Comparison of ENCODE assay signal across 8 cellular contexts in the genomic region with DNA sequence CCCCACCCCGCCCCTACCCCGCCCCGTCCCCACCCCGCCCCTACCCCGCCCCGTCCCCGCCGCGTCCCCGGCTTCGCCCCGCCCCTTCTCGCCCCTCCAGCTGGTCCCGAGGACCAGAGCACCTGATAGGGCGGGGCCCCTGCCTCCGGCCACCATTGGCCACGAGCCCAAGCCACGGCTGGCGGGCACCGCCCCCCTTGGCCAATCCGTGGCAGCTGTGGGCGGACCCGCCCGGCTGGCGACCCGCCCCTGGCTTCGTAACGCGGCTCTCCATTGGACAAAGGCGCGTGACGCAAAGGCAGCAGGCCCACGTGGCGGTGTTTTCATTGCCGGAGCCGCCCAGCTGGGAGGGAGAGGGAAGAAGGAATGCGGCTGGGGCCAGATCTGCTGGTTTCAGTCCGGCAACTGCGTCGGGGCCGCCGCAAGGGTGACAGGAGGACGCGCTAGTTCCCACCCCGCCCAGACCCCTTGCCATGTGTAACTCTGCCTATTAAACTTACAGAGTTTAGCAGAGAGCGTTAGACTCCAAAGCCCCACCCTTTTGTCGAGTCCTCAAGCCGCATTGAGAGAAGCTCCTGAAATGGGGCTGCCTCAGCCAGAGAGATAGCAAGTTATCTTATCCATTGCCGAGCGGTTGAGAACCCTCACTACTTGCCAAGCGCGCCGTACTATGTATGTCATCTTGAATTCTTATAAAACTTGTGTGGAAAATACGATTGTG. TPM values are rescaled to one million over a fixed set of nuclear protein-coding genes. Genes with fewer than 3 reads are reported as not detected.
A peak's percentile ranks its signal among the peaks of the same experiment; 100 is the strongest.
DNase-seq lines count a peak whose midpoint lies in the region; ATAC-seq and TF ChIP-seq lines count a peak whose summit lies in the region.

No MANE protein-coding gene starts in this region.

- peak; percentile 99 for DNase-seq in Daoy (ENCODE audit: low read depth)
- DNase-seq in GM23338 (ENCODE audit: low spot score), result peak; percentile 99
- peak; percentile 95 for DNase-seq in LHCN-M2 (ENCODE audit: low read depth)
- DNase-seq in RPMI8226, result peak; percentile 99
- DNase-seq in activated effector memory CD4-positive, alpha-beta T cell treated with Interleukin-2 at 50 U/mL for 16 hours, result peak; percentile 99
- peak; percentile 98 for DNase-seq in fibroblast of the aortic adventitia (ENCODE audit: low read depth)
- DNase-seq in stimulated activated naive CD8-positive, alpha-beta T cell treated with anti-CD3 and anti-CD28 coated beads, Interleukin-15, Interleukin-2, amounts not matched to agents 100 U/mL and 50 U/mL, for 24 hours, result peak; percentile 98

- peak overlapping the region; percentile 88 for H3K4me2 ChIP-seq in GM23338

- H3K36me3 ChIP-seq in GM23338 (ENCODE audit: insufficient read depth), result no peaks in the 10 kb centered on the region

- H3K27me3 ChIP-seq in GM23338 (ENCODE audit: insufficient read depth), result peaks cover 7% of the 10 kb centered on the region; the same call in 1 of the 2 replicates

- H3K27me3 Mint-ChIP-seq in GM23338 (ENCODE audit: insufficient read depth, low read depth, poor library complexity) (peaks cover 8% of the 10 kb centered on the region), nephron (ENCODE audit: low read depth) (peaks cover 4% of the 10 kb centered on the region)

- H3K4me3 Mint-ChIP-seq in GM23338 (peak overlapping the region; percentile 79), nephron (peak overlapping the region; percentile 82 to 88 (median 85))

- no peaks in the 10 kb centered on the region for H4K20me1 ChIP-seq in GM23338 (replicated peaks; ENCODE audit: insufficient read depth)

- H3K4me1 ChIP-seq in GM23338 (ENCODE audit: insufficient read depth), result peaks cover 53% of the 10 kb centered on the region

- no peaks in the 10 kb centered on the region for H3K79me2 ChIP-seq in GM23338 (replicated peaks; ENCODE audit: insufficient read depth)

- peak; percentile 84 for ATAC-seq in GM23338
- peak; percentile 96 for ATAC-seq in stimulated activated naive CD8-positive, alpha-beta T cell treated with anti-CD3 and anti-CD28 coated beads, Interleukin-15, Interleukin-2, amounts not matched to agents 100 U/mL and 50 U/mL, for 24 hours

- H3K4me1 Mint-ChIP-seq in GM23338 (peaks cover 58% of the 10 kb centered on the region), nephron (peaks cover 63% of the 10 kb centered on the region)

- H3K36me3 Mint-ChIP-seq in GM23338 (ENCODE audit: low read depth) (no peaks in the 10 kb centered on the region), nephron (ENCODE audit: low read depth) (no peaks in the 10 kb centered on the region)

- peak overlapping the region; percentile 86 for H2AFZ ChIP-seq in GM23338

- H3K27ac Mint-ChIP-seq in GM23338 (peak overlapping the region; percentile 72; the same call in 1 of the 2 replicates), nephron (peak overlapping the region; percentile 23 to 73 (median 58))

- H3K27ac ChIP-seq in GM23338 (ENCODE audit: low read depth), result no peak overlapping the region

- no peaks in the 10 kb centered on the region; the same call in 2 of the 3 replicates for H3K9me3 Mint-ChIP-seq in GM23338
- no peaks in the 10 kb centered on the region for H3K9me3 Mint-ChIP-seq in nephron

- TF ChIP-seq CTCF in GM23338 (conservative IDR thresholded peaks at IDR 0.05; ENCODE audit: low read depth in 2 of 2), result no peak
- no peak for TF ChIP-seq CTCF in fibroblast of the aortic adventitia (IDR thresholded peaks at IDR 0.05; ENCODE audit: insufficient read depth, low read length)
- TF ChIP-seq CTCF in nephron (IDR thresholded peaks at IDR 0.05; ENCODE audit: unreplicated experiment in 3 of 3), result no peak

- H3K4me3 ChIP-seq in GM23338 (peak overlapping the region; percentile 69), fibroblast of the aortic adventitia (ENCODE audit: low read depth, low read length) (peak overlapping the region; percentile 71)

- peaks cover 4% of the 10 kb centered on the region; the same call in 1 of the 2 replicates for H3F3A ChIP-seq in GM23338 (replicated peaks; ENCODE audit: low read depth)

- no peaks in the 10 kb centered on the region for H3K9me2 ChIP-seq in GM23338 (ENCODE audit: insufficient read depth)

TF ChIP-seq in GM23338, 12 proteins besides CTCF, POLR2A, EP300 and RAD21:
- TF ChIP-seq CREB1 (CRISPR knock-in tag; IDR thresholded peaks at IDR 0.05; ENCODE audit: low read depth), result peak; percentile 88
- TF ChIP-seq NANOG (IDR thresholded peaks at IDR 0.05; ENCODE audit: borderline replicate concordance), result no peak
- TF ChIP-seq STAT1 (IDR thresholded peaks at IDR 0.05; ENCODE audit: unreplicated experiment), result no peak
- 0 out of 2 replicates have a peak, but pooled peaks have one; percentile 31 for TF ChIP-seq POLR2AphosphoS5 (IDR thresholded peaks at IDR 0.05; ENCODE audit: low read depth)
- TF ChIP-seq JUNB (IDR thresholded peaks at IDR 0.05; ENCODE audit: unreplicated experiment), result no peak
- no peak for TF ChIP-seq ZNF114 (CRISPR knock-in tag; IDR thresholded peaks at IDR 0.05)
- TF ChIP-seq, protein P1, sequence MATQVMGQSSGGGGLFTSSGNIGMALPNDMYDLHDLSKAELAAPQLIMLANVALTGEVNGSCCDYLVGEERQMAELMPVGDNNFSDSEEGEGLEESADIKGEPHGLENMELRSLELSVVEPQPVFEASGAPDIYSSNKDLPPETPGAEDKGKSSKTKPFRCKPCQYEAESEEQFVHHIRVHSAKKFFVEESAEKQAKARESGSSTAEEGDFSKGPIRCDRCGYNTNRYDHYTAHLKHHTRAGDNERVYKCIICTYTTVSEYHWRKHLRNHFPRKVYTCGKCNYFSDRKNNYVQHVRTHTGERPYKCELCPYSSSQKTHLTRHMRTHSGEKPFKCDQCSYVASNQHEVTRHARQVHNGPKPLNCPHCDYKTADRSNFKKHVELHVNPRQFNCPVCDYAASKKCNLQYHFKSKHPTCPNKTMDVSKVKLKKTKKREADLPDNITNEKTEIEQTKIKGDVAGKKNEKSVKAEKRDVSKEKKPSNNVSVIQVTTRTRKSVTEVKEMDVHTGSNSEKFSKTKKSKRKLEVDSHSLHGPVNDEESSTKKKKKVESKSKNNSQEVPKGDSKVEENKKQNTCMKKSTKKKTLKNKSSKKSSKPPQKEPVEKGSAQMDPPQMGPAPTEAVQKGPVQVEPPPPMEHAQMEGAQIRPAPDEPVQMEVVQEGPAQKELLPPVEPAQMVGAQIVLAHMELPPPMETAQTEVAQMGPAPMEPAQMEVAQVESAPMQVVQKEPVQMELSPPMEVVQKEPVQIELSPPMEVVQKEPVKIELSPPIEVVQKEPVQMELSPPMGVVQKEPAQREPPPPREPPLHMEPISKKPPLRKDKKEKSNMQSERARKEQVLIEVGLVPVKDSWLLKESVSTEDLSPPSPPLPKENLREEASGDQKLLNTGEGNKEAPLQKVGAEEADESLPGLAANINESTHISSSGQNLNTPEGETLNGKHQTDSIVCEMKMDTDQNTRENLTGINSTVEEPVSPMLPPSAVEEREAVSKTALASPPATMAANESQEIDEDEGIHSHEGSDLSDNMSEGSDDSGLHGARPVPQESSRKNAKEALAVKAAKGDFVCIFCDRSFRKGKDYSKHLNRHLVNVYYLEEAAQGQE (IDR thresholded peaks at IDR 0.05; ENCODE audit: unreplicated experiment), result no peak

RNA-seq across cellular contexts. Expression of gene WIPI1, which starts 0.4 kb away (rescaled TPM):
- total RNA-seq in Daoy (2014; rRNA removed; shearing (Covaris generic)), result 13.4 and 33.7 TPM in 2 replicates
- total RNA-seq in GM23338 (2014; rRNA removed; shearing (Covaris generic)), result 29.3 and 30.1 TPM in 2 replicates
- polyA plus RNA-seq in GM23338 (2016; fragmentation: Nextera tagmentation; extraction: Ambion mirVana), result 21.8 and 24.1 TPM in 2 replicates
- total RNA-seq in LHCN-M2 (2014; rRNA removed), result 30.8 and 37.7 TPM in 2 replicates
- polyA plus RNA-seq in LHCN-M2 (2012), result 51.7 TPM
- total RNA-seq in fibroblast of the aortic adventitia (ENCODE audit: low replicate concordance), result 78.1 and 84.9 TPM in 2 replicates

RNA-seq across cellular contexts. Expression of gene PRKAR1A, which starts 54.5 kb away (rescaled TPM):
- 173 and 260 TPM in 2 replicates for total RNA-seq in Daoy (2014; rRNA removed; shearing (Covaris generic))
- 100 and 106 TPM in 2 replicates for total RNA-seq in GM23338 (2014; rRNA removed; shearing (Covaris generic))
- polyA plus RNA-seq in GM23338 (2016; fragmentation: Nextera tagmentation; extraction: Ambion mirVana), result 67.0 and 90.1 TPM in 2 replicates
- 233 and 262 TPM in 2 replicates for total RNA-seq in LHCN-M2 (2014; rRNA removed)
- polyA plus RNA-seq in LHCN-M2 (2012), result 97.2 TPM
- total RNA-seq in fibroblast of the aortic adventitia (ENCODE audit: low replicate concordance), result 267 and 308 TPM in 2 replicates
